Comparison of ENCODE assay signal across 11 cellular contexts in the genomic region with DNA sequence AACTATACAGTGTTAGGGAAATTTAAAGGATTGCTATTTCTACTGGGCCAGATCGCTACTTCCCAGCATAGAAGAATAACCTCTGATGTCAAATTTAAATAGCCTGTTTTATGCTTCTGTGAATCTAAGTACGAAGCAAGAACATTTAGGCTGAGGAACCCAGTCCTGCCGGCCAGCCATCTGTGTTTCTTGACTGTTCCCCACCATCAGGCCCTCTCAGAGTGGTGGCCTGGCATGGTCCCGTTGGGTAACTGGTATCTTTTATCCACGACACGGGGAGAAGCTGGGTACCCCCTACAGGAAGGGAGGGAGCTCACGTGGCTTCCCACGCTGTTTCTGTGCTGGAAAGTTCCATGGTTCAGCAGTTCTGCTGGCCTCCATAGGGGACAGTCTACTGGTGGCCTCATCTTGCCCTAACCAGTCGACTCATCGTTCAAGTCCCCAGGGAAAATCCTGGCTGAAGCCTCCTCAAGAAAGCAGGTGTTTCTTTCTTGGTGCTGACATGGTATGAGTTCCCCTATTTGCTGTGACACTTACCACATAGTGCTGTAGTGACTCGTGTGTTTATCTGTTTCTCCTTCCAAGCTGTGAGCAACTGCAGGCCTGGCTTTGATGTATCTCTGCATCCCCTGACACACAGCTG.
A peak's percentile ranks its signal among the peaks of the same experiment; 100 is the strongest.
DNase-seq lines count a peak whose midpoint lies in the region; ATAC-seq, FAIRE-seq and TF ChIP-seq lines count a peak whose summit lies in the region.
"Had no signal": no experiment of that assay in that cellular context is flagged by ENCODE, and none has a peak within 500 bp of the region (broad histone marks: within the 10 kb centered on the region; RNA-seq: fewer than 3 reads in every experiment).

No MANE protein-coding gene starts in this region.

- no peak for TF ChIP-seq POLR2A in HepG2 (IDR thresholded peaks at IDR 0.05; ENCODE audit: insufficient read depth in 1 of 2, low read depth in 2 of 2, low read length in 2 of 2)
- no peak for TF ChIP-seq POLR2A in right lobe of liver (IDR thresholded peaks at IDR 0.05)

- CTCF ChIA-PET in HepG2 (lab: Yijun Ruan, JAX; ENCODE audit: low intra/inter-chr PET ratio, low total read pairs): no interaction called here
- CTCF ChIA-PET in activated CD4-positive, alpha-beta memory T cell treated with anti-CD3 and anti-CD28 coated beads, Interleukin-2, amount 10 ng/mL, durations not matched to agents 7 days and 5 days (lab: Charles Lee): no interaction called here

- TF ChIP-seq CTCF in HepG2 (CRISPR knock-in tag; IDR thresholded peaks at IDR 0.05): no peak
- no peak for TF ChIP-seq CTCF in right lobe of liver (IDR thresholded peaks at IDR 0.05)
- TF ChIP-seq CTCF in choroid plexus epithelial cell (conservative IDR thresholded peaks at IDR 0.05; ENCODE audit: low read depth, low read length): peak; percentile 33
- TF ChIP-seq CTCF in kidney (IDR thresholded peaks at IDR 0.05; ENCODE audit: borderline replicate concordance, extremely low read depth, insufficient read depth): no peak

- in situ Hi-C loops in HepG2 (cut with HindIII; ENCODE audit: extremely low pct_ligation_motif_present, low pct_unique_long_range_greater_than_20kb): no loop called here

- no peak overlapping the region for H3K4me3 Mint-ChIP-seq in activated CD4-positive, alpha-beta memory T cell treated with anti-CD3 and anti-CD28 coated beads, Interleukin-2, amount 10 ng/mL, durations not matched to agents 7 days and 5 days
- H3K4me3 Mint-ChIP-seq: neural progenitor cell had no signal

- no peak for TF ChIP-seq EP300 in HepG2 (IDR thresholded peaks at IDR 0.05; ENCODE audit: low read depth in 2 of 2, low read length in 2 of 2)
- TF ChIP-seq EP300 in HepG2 (CRISPR knock-in tag; IDR thresholded peaks at IDR 0.05; ENCODE audit: borderline replicate concordance): no peak

- no peak overlapping the region for H3K4me3 ChIP-seq in HepG2 (replicated peaks in 1 of 3; ENCODE audit: insufficient read depth in 1 of 3, low read depth in 2 of 3, low read length in 3 of 3)
- H3K4me3 ChIP-seq in right lobe of liver: no peak overlapping the region
- no peak overlapping the region for H3K4me3 ChIP-seq in choroid plexus epithelial cell (ENCODE audit: low read depth, low read length)
- no peak overlapping the region for H3K4me3 ChIP-seq in kidney (ENCODE audit: low read length in 2 of 2)
- H3K4me3 ChIP-seq: neural progenitor cell had no signal

- H3K27ac Mint-ChIP-seq in activated CD4-positive, alpha-beta memory T cell treated with anti-CD3 and anti-CD28 coated beads, Interleukin-2, amount 10 ng/mL, durations not matched to agents 7 days and 5 days: no peak overlapping the region

- no peak for FAIRE-seq in HepG2 (lab: Jason Lieb, UNC)
- no peak for FAIRE-seq in urothelium cell line (lab: Jason Lieb, UNC)
- FAIRE-seq in kidney (lab: Jason Lieb, UNC): no peak

- H3K36me3 ChIP-seq in HepG2 (replicated peaks in 1 of 2; ENCODE audit: control insufficient read depth in 1 of 2, insufficient read depth in 2 of 2, low read length in 2 of 2): no peaks in the 10 kb centered on the region
- H3K36me3 ChIP-seq in right lobe of liver: no peaks in the 10 kb centered on the region
- H3K36me3 ChIP-seq in kidney (ENCODE audit: control insufficient read depth in 1 of 2, insufficient read depth in 2 of 2, low read length in 2 of 2): no peaks in the 10 kb centered on the region
- H3K36me3 ChIP-seq: neural progenitor cell had no signal

- DNase-seq in HepG2 (ENCODE audit: low spot score) (no peak), right lobe of liver (no peak), choroid plexus epithelial cell (ENCODE audit: low read depth) (peak; percentile 38), urothelium cell line (ENCODE audit: low spot score) (peak; percentile 8), kidney (no peak), GDM1 (lab: John Stamatoyannopoulos, UW) (no peak)
- DNase-seq in activated CD4-positive, alpha-beta memory T cell treated with anti-CD3 and anti-CD28 coated beads, Interleukin-2, amount 10 ng/mL, durations not matched to agents 7 days and 5 days: no peak
- DNase-seq: AML-193; stimulated activated naive CD4-positive, alpha-beta T cell treated with Interleukin-2 at 50 U/mL for 16 hours had no signal

- TF ChIP-seq RAD21 in HepG2 (CRISPR knock-in tag; IDR thresholded peaks at IDR 0.05): no peak

- intact Hi-C loops in HepG2 (cut with micrococcal nuclease; ENCODE audit: unreplicated experiment): no loop called here
- intact Hi-C loops in right lobe of liver (cut with DNase I): no loop called here
- intact Hi-C loops in kidney (cut with DNase I): no loop called here

- H3K4me1 Mint-ChIP-seq in activated CD4-positive, alpha-beta memory T cell treated with anti-CD3 and anti-CD28 coated beads, Interleukin-2, amount 10 ng/mL, durations not matched to agents 7 days and 5 days: no peaks in the 10 kb centered on the region

- no peaks in the 10 kb centered on the region for H4K20me1 ChIP-seq in HepG2 (ENCODE audit: insufficient read depth, low read length)

- no peaks in the 10 kb centered on the region for H3K9me3 Mint-ChIP-seq in activated CD4-positive, alpha-beta memory T cell treated with anti-CD3 and anti-CD28 coated beads, Interleukin-2, amount 10 ng/mL, durations not matched to agents 7 days and 5 days

- 92% methylated on average over 3 of the region's 11 CpGs for WGBS in HepG2 (ENCODE audit: low lambda C conversion rate)
- 55% methylated on average over 8 of the region's 11 CpGs for WGBS in right lobe of liver (ENCODE audit: insufficient coverage, low coverage, low lambda C conversion rate, missing lambda C conversion rate)

- no peaks in the 10 kb centered on the region for H3K36me3 Mint-ChIP-seq in activated CD4-positive, alpha-beta memory T cell treated with anti-CD3 and anti-CD28 coated beads, Interleukin-2, amount 10 ng/mL, durations not matched to agents 7 days and 5 days (ENCODE audit: low read depth)
- H3K36me3 Mint-ChIP-seq: neural progenitor cell had no signal

- H3K27me3 ChIP-seq in HepG2 (ENCODE audit: control insufficient read depth in 1 of 2, insufficient read depth in 2 of 2, low read length in 2 of 2): no peaks in the 10 kb centered on the region
- no peaks in the 10 kb centered on the region for H3K27me3 ChIP-seq in right lobe of liver
- H3K27me3 ChIP-seq: neural progenitor cell had no signal

- H3K27me3 Mint-ChIP-seq in activated CD4-positive, alpha-beta memory T cell treated with anti-CD3 and anti-CD28 coated beads, Interleukin-2, amount 10 ng/mL, durations not matched to agents 7 days and 5 days: peaks cover 22% of the 10 kb centered on the region

- H3K27ac ChIP-seq in HepG2 (ENCODE audit: extremely low read length, insufficient read depth, low read length) (no peak overlapping the region), right lobe of liver (no peak overlapping the region), kidney (ENCODE audit: low read depth in 2 of 2, low read length in 2 of 2) (no peak overlapping the region)
- H3K27ac ChIP-seq: neural progenitor cell had no signal

- no TSS peak for BruUV-seq in HepG2 (replicated peaks; lab: Mats Ljungman, UMichigan)

- H3K4me1 ChIP-seq in HepG2 (ENCODE audit: insufficient read depth, low read length) (peaks cover 50% of the 10 kb centered on the region), right lobe of liver (no peaks in the 10 kb centered on the region), kidney (ENCODE audit: control insufficient read depth in 1 of 2, insufficient read depth in 1 of 2, low read depth in 1 of 2, low read length in 2 of 2) (peaks cover 2 to 3% of the 10 kb centered on the region in 2 donors)

- 0 out of 2 replicates have a peak overlapping the region, but pooled peaks have one; percentile 5 for H3K4me2 ChIP-seq in HepG2 (ENCODE audit: low read depth, low read length)
- H3K4me2 ChIP-seq: neural progenitor cell had no signal

- POLR2A ChIA-PET in HepG2 (lab: Yijun Ruan, JAX): no interaction called here
- POLR2A ChIA-PET in activated CD4-positive, alpha-beta memory T cell treated with anti-CD3 and anti-CD28 coated beads, Interleukin-2, amount 10 ng/mL, durations not matched to agents 7 days and 5 days (lab: Charles Lee): no interaction called here

- H3K9me3 ChIP-seq in HepG2 (ENCODE audit: low read length) (peaks cover 17% of the 10 kb centered on the region; the same call in 1 of the 2 replicates), right lobe of liver (no peaks in the 10 kb centered on the region), kidney (ENCODE audit: control insufficient read depth in 1 of 2, low read length in 2 of 2) (peaks cover 4 to 15% of the 10 kb centered on the region in 2 donors)

- H2AFZ ChIP-seq in HepG2 (ENCODE audit: low read length): no peak overlapping the region
- H2AFZ ChIP-seq: neural progenitor cell had no signal

- no peak overlapping the region for H3K9ac ChIP-seq in HepG2 (ENCODE audit: insufficient read depth, low read depth, low read length)
- H3K9ac ChIP-seq in kidney (ENCODE audit: low read length in 2 of 2): no peak overlapping the region
- H3K9ac ChIP-seq: neural progenitor cell had no signal

- H3K79me2 ChIP-seq in HepG2 (ENCODE audit: insufficient read depth, low read length): no peaks in the 10 kb centered on the region

- ATAC-seq in HepG2 (peak; percentile 27; the same call in 1 of the 3 replicates), right lobe of liver (no peak), HG03108 (IDR thresholded peaks at IDR 0.05; ENCODE audit: unreplicated experiment) (peak; percentile 79)

TF ChIP-seq in HepG2, 621 proteins besides CTCF, POLR2A, EP300 and RAD21:
- TF ChIP-seq, protein P1, sequence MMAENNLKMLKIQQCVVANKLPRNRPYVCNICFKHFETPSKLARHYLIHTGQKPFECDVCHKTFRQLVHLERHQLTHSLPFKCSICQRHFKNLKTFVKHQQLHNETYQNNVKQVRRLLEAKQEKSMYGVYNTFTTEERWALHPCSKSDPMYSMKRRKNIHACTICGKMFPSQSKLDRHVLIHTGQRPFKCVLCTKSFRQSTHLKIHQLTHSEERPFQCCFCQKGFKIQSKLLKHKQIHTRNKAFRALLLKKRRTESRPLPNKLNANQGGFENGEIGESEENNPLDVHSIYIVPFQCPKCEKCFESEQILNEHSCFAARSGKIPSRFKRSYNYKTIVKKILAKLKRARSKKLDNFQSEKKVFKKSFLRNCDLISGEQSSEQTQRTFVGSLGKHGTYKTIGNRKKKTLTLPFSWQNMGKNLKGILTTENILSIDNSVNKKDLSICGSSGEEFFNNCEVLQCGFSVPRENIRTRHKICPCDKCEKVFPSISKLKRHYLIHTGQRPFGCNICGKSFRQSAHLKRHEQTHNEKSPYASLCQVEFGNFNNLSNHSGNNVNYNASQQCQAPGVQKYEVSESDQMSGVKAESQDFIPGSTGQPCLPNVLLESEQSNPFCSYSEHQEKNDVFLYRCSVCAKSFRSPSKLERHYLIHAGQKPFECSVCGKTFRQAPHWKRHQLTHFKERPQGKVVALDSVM (CRISPR knock-in tag; IDR thresholded peaks at IDR 0.05): no peak
- no peak for TF ChIP-seq NFYC (CRISPR knock-in tag; IDR thresholded peaks at IDR 0.05)
TF ChIP-seq in HepG2: peak in this region for 0.

Comparison
In these comparisons a context has a peak if more than half of its experiments do, and no peak if none do; other contexts are left out.
1. ATAC-seq: peak in HepG2 (single experiment) and HG03108 (single experiment); none in right lobe of liver (0 of 4).
2. DNase-seq: peak in choroid plexus epithelial cell (single experiment) and urothelium cell line (single experiment); none in HepG2 (single experiment), right lobe of liver (0 of 3), kidney (single experiment), GDM1 (single experiment) and activated CD4-positive, alpha-beta memory T cell treated with anti-CD3 and anti-CD28 coated beads, Interleukin-2, amount 10 ng/mL, durations not matched to agents 7 days and 5 days (single experiment).